In genomic region chr11:69667619-69668604, GRCh38 we compare ENCODE assay signal across 2 cellular contexts.
TF ChIP-seq lines count a peak whose summit lies in the region.

No MANE protein-coding gene starts in this region.

TF ChIP-seq in GM12878, 131 proteins besides CTCF, POLR2A, EP300 and RAD21:
- TF ChIP-seq CHD2 (IDR thresholded peaks at IDR 0.05; ENCODE audit: borderline replicate concordance, low read depth, low read length) (no peak), RAD51 (IDR thresholded peaks at IDR 0.05) (no peak), GABPA (IDR thresholded peaks at IDR 0.05; ENCODE audit: low read depth) (no peak), EGR1 (IDR thresholded peaks at IDR 0.05; ENCODE audit: borderline replicate concordance in 1 of 2, low read depth in 2 of 2, low read length in 2 of 2) (no peak), ZNF622 (IDR thresholded peaks at IDR 0.05) (no peak), CEBPZ (IDR thresholded peaks at IDR 0.05; ENCODE audit: low read depth, low read length) (no peak), RELA (IDR thresholded peaks at IDR 0.05; ENCODE audit: borderline replicate concordance, partially characterized antibody) (no peak), EED (IDR thresholded peaks at IDR 0.05; ENCODE audit: low read depth) (no peak), SP1 (IDR thresholded peaks at IDR 0.05; ENCODE audit: low read depth, low read length) (no peak), BHLHE40 (IDR thresholded peaks at IDR 0.05; ENCODE audit: borderline replicate concordance in 1 of 2, low read depth in 2 of 2, low read length in 1 of 2) (no peak), TARDBP (IDR thresholded peaks at IDR 0.05; ENCODE audit: borderline replicate concordance) (no peak)

TF ChIP-seq in HepG2, 621 proteins besides CTCF, POLR2A, EP300 and RAD21 (continues in another document):
- TF ChIP-seq TBX2 (CRISPR knock-in tag; IDR thresholded peaks at IDR 0.05; ENCODE audit: borderline replicate concordance), result peak; percentile 93
- TF ChIP-seq ZBTB1 (CRISPR knock-in tag; IDR thresholded peaks at IDR 0.05; ENCODE audit: borderline replicate concordance), result no peak
- peak; percentile 58 for TF ChIP-seq GABPB1 (CRISPR knock-in tag; IDR thresholded peaks at IDR 0.05)
- TF ChIP-seq RXRA (CRISPR knock-in tag; IDR thresholded peaks at IDR 0.05), result peak; percentile 90
- peak; percentile 60; the same call in 1 of the 2 replicates for TF ChIP-seq ZNF143 (CRISPR knock-in tag; IDR thresholded peaks at IDR 0.05)
- peak; percentile 92 for TF ChIP-seq ERF (CRISPR knock-in tag; IDR thresholded peaks at IDR 0.05)
- 0 out of 2 replicates have a peak, but pooled peaks have one; percentile 39 for TF ChIP-seq NR2F6 (IDR thresholded peaks at IDR 0.05)
- TF ChIP-seq NR2F6 (CRISPR knock-in tag; IDR thresholded peaks at IDR 0.05), result peak; percentile 90
- peak; percentile 28; the same call in 1 of the 2 replicates for TF ChIP-seq TOPORS (CRISPR knock-in tag; IDR thresholded peaks at IDR 0.05)
- peak; percentile 91; the same call in 1 of the 2 replicates for TF ChIP-seq ZNF788 (CRISPR knock-in tag; IDR thresholded peaks at IDR 0.05; ENCODE audit: borderline replicate concordance)
- TF ChIP-seq, protein P1, sequence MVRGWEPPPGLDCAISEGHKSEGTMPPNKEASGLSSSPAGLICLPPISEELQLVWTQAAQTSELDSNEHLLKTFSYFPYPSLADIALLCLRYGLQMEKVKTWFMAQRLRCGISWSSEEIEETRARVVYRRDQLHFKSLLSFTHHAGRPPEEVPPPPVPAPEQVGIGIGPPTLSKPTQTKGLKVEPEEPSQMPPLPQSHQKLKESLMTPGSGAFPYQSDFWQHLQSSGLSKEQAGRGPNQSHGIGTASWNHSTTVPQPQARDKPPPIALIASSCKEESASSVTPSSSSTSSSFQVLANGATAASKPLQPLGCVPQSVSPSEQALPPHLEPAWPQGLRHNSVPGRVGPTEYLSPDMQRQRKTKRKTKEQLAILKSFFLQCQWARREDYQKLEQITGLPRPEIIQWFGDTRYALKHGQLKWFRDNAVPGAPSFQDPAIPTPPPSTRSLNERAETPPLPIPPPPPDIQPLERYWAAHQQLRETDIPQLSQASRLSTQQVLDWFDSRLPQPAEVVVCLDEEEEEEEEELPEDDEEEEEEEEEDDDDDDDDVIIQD (CRISPR knock-in tag; IDR thresholded peaks at IDR 0.05; ENCODE audit: low read depth), result peak; percentile 62; the same call in 1 of the 2 replicates
- no peak for TF ChIP-seq FOXJ3 (CRISPR knock-in tag; IDR thresholded peaks at IDR 0.05; ENCODE audit: borderline replicate concordance)
- TF ChIP-seq TEAD2 (CRISPR knock-in tag; IDR thresholded peaks at IDR 0.05), result no peak
- TF ChIP-seq, protein P2, sequence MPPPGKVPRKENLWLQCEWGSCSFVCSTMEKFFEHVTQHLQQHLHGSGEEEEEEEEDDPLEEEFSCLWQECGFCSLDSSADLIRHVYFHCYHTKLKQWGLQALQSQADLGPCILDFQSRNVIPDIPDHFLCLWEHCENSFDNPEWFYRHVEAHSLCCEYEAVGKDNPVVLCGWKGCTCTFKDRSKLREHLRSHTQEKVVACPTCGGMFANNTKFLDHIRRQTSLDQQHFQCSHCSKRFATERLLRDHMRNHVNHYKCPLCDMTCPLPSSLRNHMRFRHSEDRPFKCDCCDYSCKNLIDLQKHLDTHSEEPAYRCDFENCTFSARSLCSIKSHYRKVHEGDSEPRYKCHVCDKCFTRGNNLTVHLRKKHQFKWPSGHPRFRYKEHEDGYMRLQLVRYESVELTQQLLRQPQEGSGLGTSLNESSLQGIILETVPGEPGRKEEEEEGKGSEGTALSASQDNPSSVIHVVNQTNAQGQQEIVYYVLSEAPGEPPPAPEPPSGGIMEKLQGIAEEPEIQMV (CRISPR knock-in tag; IDR thresholded peaks at IDR 0.05; ENCODE audit: low read depth), result no peak
- 0 out of 2 replicates have a peak, but pooled peaks have one; percentile 32 for TF ChIP-seq ZNF782 (CRISPR knock-in tag; IDR thresholded peaks at IDR 0.05; ENCODE audit: borderline replicate concordance)
- peak; percentile 67 for TF ChIP-seq BORCS8-MEF2B (CRISPR knock-in tag; IDR thresholded peaks at IDR 0.05)
- no peak for TF ChIP-seq JUNB (CRISPR knock-in tag; IDR thresholded peaks at IDR 0.05; ENCODE audit: borderline replicate concordance)
- peak; percentile 62 for TF ChIP-seq NCOR1 (IDR thresholded peaks at IDR 0.05; ENCODE audit: borderline replicate concordance, low read length)
- TF ChIP-seq RFXANK (CRISPR knock-in tag; IDR thresholded peaks at IDR 0.05), result no peak
- 0 out of 2 replicates have a peak, but pooled peaks have one; percentile 30 for TF ChIP-seq ZNF33A (CRISPR knock-in tag; IDR thresholded peaks at IDR 0.05; ENCODE audit: borderline replicate concordance)
- no peak for TF ChIP-seq ARNT (IDR thresholded peaks at IDR 0.05)
- TF ChIP-seq RAD51 (IDR thresholded peaks at IDR 0.05; ENCODE audit: borderline replicate concordance), result no peak
- TF ChIP-seq TERF1 (CRISPR knock-in tag; IDR thresholded peaks at IDR 0.05), result no peak
- TF ChIP-seq ZNF629 (CRISPR knock-in tag; conservative IDR thresholded peaks at IDR 0.05), result no peak; the same call in 1 of the 2 replicates
- peak; percentile 94 for TF ChIP-seq ZSCAN31 (CRISPR knock-in tag; IDR thresholded peaks at IDR 0.05; ENCODE audit: low read depth)
- TF ChIP-seq, protein P3, sequence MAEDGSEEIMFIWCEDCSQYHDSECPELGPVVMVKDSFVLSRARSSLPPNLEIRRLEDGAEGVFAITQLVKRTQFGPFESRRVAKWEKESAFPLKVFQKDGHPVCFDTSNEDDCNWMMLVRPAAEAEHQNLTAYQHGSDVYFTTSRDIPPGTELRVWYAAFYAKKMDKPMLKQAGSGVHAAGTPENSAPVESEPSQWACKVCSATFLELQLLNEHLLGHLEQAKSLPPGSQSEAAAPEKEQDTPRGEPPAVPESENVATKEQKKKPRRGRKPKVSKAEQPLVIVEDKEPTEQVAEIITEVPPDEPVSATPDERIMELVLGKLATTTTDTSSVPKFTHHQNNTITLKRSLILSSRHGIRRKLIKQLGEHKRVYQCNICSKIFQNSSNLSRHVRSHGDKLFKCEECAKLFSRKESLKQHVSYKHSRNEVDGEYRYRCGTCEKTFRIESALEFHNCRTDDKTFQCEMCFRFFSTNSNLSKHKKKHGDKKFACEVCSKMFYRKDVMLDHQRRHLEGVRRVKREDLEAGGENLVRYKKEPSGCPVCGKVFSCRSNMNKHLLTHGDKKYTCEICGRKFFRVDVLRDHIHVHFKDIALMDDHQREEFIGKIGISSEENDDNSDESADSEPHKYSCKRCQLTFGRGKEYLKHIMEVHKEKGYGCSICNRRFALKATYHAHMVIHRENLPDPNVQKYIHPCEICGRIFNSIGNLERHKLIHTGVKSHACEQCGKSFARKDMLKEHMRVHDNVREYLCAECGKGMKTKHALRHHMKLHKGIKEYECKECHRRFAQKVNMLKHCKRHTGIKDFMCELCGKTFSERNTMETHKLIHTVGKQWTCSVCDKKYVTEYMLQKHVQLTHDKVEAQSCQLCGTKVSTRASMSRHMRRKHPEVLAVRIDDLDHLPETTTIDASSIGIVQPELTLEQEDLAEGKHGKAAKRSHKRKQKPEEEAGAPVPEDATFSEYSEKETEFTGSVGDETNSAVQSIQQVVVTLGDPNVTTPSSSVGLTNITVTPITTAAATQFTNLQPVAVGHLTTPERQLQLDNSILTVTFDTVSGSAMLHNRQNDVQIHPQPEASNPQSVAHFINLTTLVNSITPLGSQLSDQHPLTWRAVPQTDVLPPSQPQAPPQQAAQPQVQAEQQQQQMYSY (CRISPR knock-in tag; IDR thresholded peaks at IDR 0.05), result peak; percentile 83
- TF ChIP-seq ARNT2 (CRISPR knock-in tag; IDR thresholded peaks at IDR 0.05; ENCODE audit: low read depth), result no peak
- TF ChIP-seq, protein P4, sequence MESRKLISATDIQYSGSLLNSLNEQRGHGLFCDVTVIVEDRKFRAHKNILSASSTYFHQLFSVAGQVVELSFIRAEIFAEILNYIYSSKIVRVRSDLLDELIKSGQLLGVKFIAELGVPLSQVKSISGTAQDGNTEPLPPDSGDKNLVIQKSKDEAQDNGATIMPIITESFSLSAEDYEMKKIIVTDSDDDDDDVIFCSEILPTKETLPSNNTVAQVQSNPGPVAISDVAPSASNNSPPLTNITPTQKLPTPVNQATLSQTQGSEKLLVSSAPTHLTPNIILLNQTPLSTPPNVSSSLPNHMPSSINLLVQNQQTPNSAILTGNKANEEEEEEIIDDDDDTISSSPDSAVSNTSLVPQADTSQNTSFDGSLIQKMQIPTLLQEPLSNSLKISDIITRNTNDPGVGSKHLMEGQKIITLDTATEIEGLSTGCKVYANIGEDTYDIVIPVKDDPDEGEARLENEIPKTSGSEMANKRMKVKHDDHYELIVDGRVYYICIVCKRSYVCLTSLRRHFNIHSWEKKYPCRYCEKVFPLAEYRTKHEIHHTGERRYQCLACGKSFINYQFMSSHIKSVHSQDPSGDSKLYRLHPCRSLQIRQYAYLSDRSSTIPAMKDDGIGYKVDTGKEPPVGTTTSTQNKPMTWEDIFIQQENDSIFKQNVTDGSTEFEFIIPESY (CRISPR knock-in tag; IDR thresholded peaks at IDR 0.05), result peak; percentile 61; the same call in 1 of the 2 replicates
- 0 out of 2 replicates have a peak, but pooled peaks have one; percentile 58 for TF ChIP-seq SALL2 (CRISPR knock-in tag; IDR thresholded peaks at IDR 0.05)
- peak; percentile 93; the same call in 1 of the 2 replicates for TF ChIP-seq NFKB2 (CRISPR knock-in tag; IDR thresholded peaks at IDR 0.05; ENCODE audit: borderline replicate concordance)
- TF ChIP-seq, protein P5, sequence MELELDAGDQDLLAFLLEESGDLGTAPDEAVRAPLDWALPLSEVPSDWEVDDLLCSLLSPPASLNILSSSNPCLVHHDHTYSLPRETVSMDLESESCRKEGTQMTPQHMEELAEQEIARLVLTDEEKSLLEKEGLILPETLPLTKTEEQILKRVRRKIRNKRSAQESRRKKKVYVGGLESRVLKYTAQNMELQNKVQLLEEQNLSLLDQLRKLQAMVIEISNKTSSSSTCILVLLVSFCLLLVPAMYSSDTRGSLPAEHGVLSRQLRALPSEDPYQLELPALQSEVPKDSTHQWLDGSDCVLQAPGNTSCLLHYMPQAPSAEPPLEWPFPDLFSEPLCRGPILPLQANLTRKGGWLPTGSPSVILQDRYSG (CRISPR knock-in tag; IDR thresholded peaks at IDR 0.05), result 0 out of 2 replicates have a peak, but pooled peaks have one; percentile 75
- peak; percentile 81; the same call in 1 of the 2 replicates for TF ChIP-seq ZNF614 (CRISPR knock-in tag; IDR thresholded peaks at IDR 0.05; ENCODE audit: borderline replicate concordance)
- TF ChIP-seq, protein P6, sequence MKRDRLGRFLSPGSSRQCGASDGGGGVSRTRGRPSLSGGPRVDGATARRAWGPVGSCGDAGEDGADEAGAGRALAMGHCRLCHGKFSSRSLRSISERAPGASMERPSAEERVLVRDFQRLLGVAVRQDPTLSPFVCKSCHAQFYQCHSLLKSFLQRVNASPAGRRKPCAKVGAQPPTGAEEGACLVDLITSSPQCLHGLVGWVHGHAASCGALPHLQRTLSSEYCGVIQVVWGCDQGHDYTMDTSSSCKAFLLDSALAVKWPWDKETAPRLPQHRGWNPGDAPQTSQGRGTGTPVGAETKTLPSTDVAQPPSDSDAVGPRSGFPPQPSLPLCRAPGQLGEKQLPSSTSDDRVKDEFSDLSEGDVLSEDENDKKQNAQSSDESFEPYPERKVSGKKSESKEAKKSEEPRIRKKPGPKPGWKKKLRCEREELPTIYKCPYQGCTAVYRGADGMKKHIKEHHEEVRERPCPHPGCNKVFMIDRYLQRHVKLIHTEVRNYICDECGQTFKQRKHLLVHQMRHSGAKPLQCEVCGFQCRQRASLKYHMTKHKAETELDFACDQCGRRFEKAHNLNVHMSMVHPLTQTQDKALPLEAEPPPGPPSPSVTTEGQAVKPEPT (CRISPR knock-in tag; IDR thresholded peaks at IDR 0.05; ENCODE audit: low read depth), result peak; percentile 68; the same call in 1 of the 2 replicates
- TF ChIP-seq ZNF12 (CRISPR knock-in tag; IDR thresholded peaks at IDR 0.05), result peak; percentile 79
- TF ChIP-seq NCOA2 (CRISPR knock-in tag; IDR thresholded peaks at IDR 0.05), result peak; percentile 81
- peak; percentile 84 for TF ChIP-seq RNF2 (conservative IDR thresholded peaks at IDR 0.05; ENCODE audit: low read depth)
- peak; percentile 88 for TF ChIP-seq AHDC1 (CRISPR knock-in tag; IDR thresholded peaks at IDR 0.05; ENCODE audit: borderline replicate concordance)
- TF ChIP-seq FOSL2 (CRISPR knock-in tag; IDR thresholded peaks at IDR 0.05), result peak; percentile 67
- TF ChIP-seq TCF7L2 (IDR thresholded peaks at IDR 0.05; ENCODE audit: low read depth, low read length), result no peak
